In genomic region chr20:41643504-41643938, GRCh38 we compare ENCODE assay signal across 10 cellular contexts. TPM values are rescaled to one million over a fixed set of nuclear protein-coding genes. Genes with fewer than 3 reads are reported as not detected.
DNase-seq lines count a peak whose midpoint lies in the region; ATAC-seq, FAIRE-seq and TF ChIP-seq lines count a peak whose summit lies in the region.
"Had no signal": no experiment of that assay in that cellular context is flagged by ENCODE, and none has a peak within 500 bp of the region (broad histone marks: within the 10 kb centered on the region; RNA-seq: fewer than 3 reads in every experiment).

No MANE protein-coding gene starts in this region.

- ATAC-seq in Right ventricle myocardium inferior = peak; percentile 52
- ATAC-seq in GM21423 (IDR thresholded peaks at IDR 0.05; ENCODE audit: unreplicated experiment) = no peak

- H3K27me3 Mint-ChIP-seq in activated T-helper 1 cell treated with anti-CD3 and anti-CD28 coated beads, Interleukin-12 subunit alpha, Interleukin-12 subunit beta, Interleukin-2, Interleukin-4 antibody, amounts not matched to agents 30 ng/mL and 10 ng/mL and 1 ng/mL, durations not matched to agents 14 hours and 24 hours and 36 hours (ENCODE audit: insufficient read depth) = peaks cover 18% of the 10 kb centered on the region

- no peak overlapping the region for H3K27ac Mint-ChIP-seq in activated T-helper 1 cell treated with anti-CD3 and anti-CD28 coated beads, Interleukin-12 subunit alpha, Interleukin-12 subunit beta, Interleukin-2, Interleukin-4 antibody, amounts not matched to agents 30 ng/mL and 10 ng/mL and 1 ng/mL, durations not matched to agents 14 hours and 24 hours and 36 hours
- H3K27ac Mint-ChIP-seq: activated CD4-positive, alpha-beta memory T cell treated with anti-CD3 and anti-CD28 coated beads for 36 hours; B cell had no signal

- H3K9me3 Mint-ChIP-seq in activated T-helper 1 cell treated with anti-CD3 and anti-CD28 coated beads, Interleukin-12 subunit alpha, Interleukin-12 subunit beta, Interleukin-2, Interleukin-4 antibody, amounts not matched to agents 30 ng/mL and 10 ng/mL and 1 ng/mL, durations not matched to agents 14 hours and 24 hours and 36 hours = no peaks in the 10 kb centered on the region
- H3K9me3 Mint-ChIP-seq: activated CD4-positive, alpha-beta memory T cell treated with anti-CD3 and anti-CD28 coated beads for 36 hours had no signal

- no peaks in the 10 kb centered on the region for H3K4me1 Mint-ChIP-seq in activated T-helper 1 cell treated with anti-CD3 and anti-CD28 coated beads, Interleukin-12 subunit alpha, Interleukin-12 subunit beta, Interleukin-2, Interleukin-4 antibody, amounts not matched to agents 30 ng/mL and 10 ng/mL and 1 ng/mL, durations not matched to agents 14 hours and 24 hours and 36 hours (ENCODE audit: low read depth)
- H3K4me1 Mint-ChIP-seq: B cell had no signal

- DNase-seq in Right ventricle myocardium inferior (ENCODE audit: missing footprints) (no peak), cardiac septum (ENCODE audit: low spot score) (no peak), SHP77 (lab: John Stamatoyannopoulos, UW) (peak; percentile 91 to 92), foreskin melanocyte (peak; percentile 89), urothelium cell line (ENCODE audit: low spot score) (peak; percentile 72), GM12892 (ENCODE audit: insufficient read length) (no peak)
- no peak for DNase-seq in activated T-helper 1 cell treated with anti-CD3 and anti-CD28 coated beads, Interleukin-12 subunit alpha, Interleukin-12 subunit beta, Interleukin-2, Interleukin-4 antibody, amounts not matched to agents 30 ng/mL and 10 ng/mL and 1 ng/mL, durations not matched to agents 14 hours and 24 hours and 36 hours (ENCODE audit: low spot score)
- DNase-seq: activated CD4-positive, alpha-beta memory T cell treated with anti-CD3 and anti-CD28 coated beads for 36 hours had no signal

- FAIRE-seq in urothelium cell line (lab: Jason Lieb, UNC) = no peak
- FAIRE-seq in GM12892 (lab: Jason Lieb, UNC) = no peak

- TF ChIP-seq POLR2A in GM12892 (IDR thresholded peaks at IDR 0.05; ENCODE audit: low read depth, low read length) = no peak

- no peaks in the 10 kb centered on the region for H3K36me3 Mint-ChIP-seq in activated T-helper 1 cell treated with anti-CD3 and anti-CD28 coated beads, Interleukin-12 subunit alpha, Interleukin-12 subunit beta, Interleukin-2, Interleukin-4 antibody, amounts not matched to agents 30 ng/mL and 10 ng/mL and 1 ng/mL, durations not matched to agents 14 hours and 24 hours and 36 hours (ENCODE audit: low read depth)
- H3K36me3 Mint-ChIP-seq: activated CD4-positive, alpha-beta memory T cell treated with anti-CD3 and anti-CD28 coated beads for 36 hours had no signal

- H3K4me3 Mint-ChIP-seq in activated T-helper 1 cell treated with anti-CD3 and anti-CD28 coated beads, Interleukin-12 subunit alpha, Interleukin-12 subunit beta, Interleukin-2, Interleukin-4 antibody, amounts not matched to agents 30 ng/mL and 10 ng/mL and 1 ng/mL, durations not matched to agents 14 hours and 24 hours and 36 hours = no peak overlapping the region
- H3K4me3 Mint-ChIP-seq: activated CD4-positive, alpha-beta memory T cell treated with anti-CD3 and anti-CD28 coated beads for 36 hours; B cell had no signal

- intact Hi-C loops in Right ventricle myocardium inferior (cut with DNase I) = no loop called here
- intact Hi-C loops in cardiac septum (cut with DNase I) = no loop called here
- intact Hi-C loops in activated T-helper 1 cell treated with anti-CD3 and anti-CD28 coated beads, Interleukin-12 subunit alpha, Interleukin-12 subunit beta, Interleukin-2, Interleukin-4 antibody, amounts not matched to agents 30 ng/mL and 10 ng/mL and 1 ng/mL, durations not matched to agents 14 hours and 24 hours and 36 hours (cut with micrococcal nuclease) = no loop called here

RNA-seq across cellular contexts. Expression of gene CHD6, which starts 25.3 kb away (rescaled TPM):
- total RNA-seq in Right ventricle myocardium inferior (33.0 TPM), cardiac septum (35.9 TPM)
- polyA plus RNA-seq in GM12892 (2012; ENCODE audit: missing spikeins) = 18.1 TPM
- total RNA-seq in activated T-helper 1 cell treated with anti-CD3 and anti-CD28 coated beads, Interleukin-12 subunit alpha, Interleukin-12 subunit beta, Interleukin-2, Interleukin-4 antibody, amounts not matched to agents 30 ng/mL and 10 ng/mL and 1 ng/mL, durations not matched to agents 14 hours and 24 hours and 36 hours = 34.3 and 36.8 TPM in 2 replicates

Comparison
In these comparisons a context has a peak if more than half of its experiments do, and no peak if none do; other contexts are left out.
1. DNase-seq: peak in SHP77 (2 of 2), foreskin melanocyte (single experiment) and urothelium cell line (single experiment); none in Right ventricle myocardium inferior (single experiment), cardiac septum (single experiment), GM12892 (single experiment) and activated T-helper 1 cell treated with anti-CD3 and anti-CD28 coated beads, Interleukin-12 subunit alpha, Interleukin-12 subunit beta, Interleukin-2, Interleukin-4 antibody, amounts not matched to agents 30 ng/mL and 10 ng/mL and 1 ng/mL, durations not matched to agents 14 hours and 24 hours and 36 hours (single experiment).